In genomic region chr10:79441433-79441832, GRCh38 we compare ENCODE assay signal across 23 cellular contexts. TPM values are rescaled to one million over a fixed set of nuclear protein-coding genes. Genes with fewer than 3 reads are reported as not detected.
DNase-seq lines count a peak whose midpoint lies in the region; ATAC-seq and TF ChIP-seq lines count a peak whose summit lies in the region.
"Had no signal": no experiment of that assay in that cellular context is flagged by ENCODE, and none has a peak within 500 bp of the region (broad histone marks: within the 10 kb centered on the region; RNA-seq: fewer than 3 reads in every experiment).

No MANE protein-coding gene starts in this region.

- H4K20me1 ChIP-seq in SK-N-SH (ENCODE audit: insufficient read depth) = peaks cover 63% of the 10 kb centered on the region

- intact Hi-C loops in gastrocnemius medialis (cut with DNase I; ENCODE audit: low total_unique reads) = loop anchor here (2.0 to 10.0 kb wide), 3 partner anchors 17 to 1469 kb away; no protein-coding TSS in a partner anchor

- ATAC-seq in SK-N-SH treated with all-trans-retinoic acid at 6 μM for 48 hours = no peak
- ATAC-seq in gastrocnemius medialis = no peak
- ATAC-seq in activated naive CD4-positive, alpha-beta T cell treated with anti-CD3 and anti-CD28 coated beads, Interleukin-2, amount 50 U/mL, for 72 hours = no peak
- no peak for ATAC-seq in HG03521 (IDR thresholded peaks at IDR 0.05; ENCODE audit: unreplicated experiment)

- peaks cover 11% of the 10 kb centered on the region for H3F3A ChIP-seq in SK-N-SH (replicated peaks; ENCODE audit: insufficient read depth)

- in situ Hi-C loops in gastrocnemius medialis (cut with MboI; ENCODE audit: low sequenced_read_pairs in 4 of 4) = loop anchor here in 1 of 4 donors (25.0 kb wide), 1 partner anchor 354 kb away; no protein-coding TSS in a partner anchor

- TF ChIP-seq POLR2A in gastrocnemius medialis (IDR thresholded peaks at IDR 0.05) = no peak

- no peak overlapping the region for H3K27ac Mint-ChIP-seq in T-helper 2 cell treated with Interferon-gamma antibody and Interleukin-4, amounts not matched to agents 5 μg/mL and 100 μg/mL, for 36 hours
- H3K27ac Mint-ChIP-seq in activated naive CD4-positive, alpha-beta T cell treated with anti-CD3 and anti-CD28 coated beads, Interleukin-2, amount 50 U/mL, for 72 hours = no peak overlapping the region
- H3K27ac Mint-ChIP-seq: activated CD4-positive, alpha-beta T cell treated with anti-CD3 and anti-CD28 coated beads, Interleukin-2, amount 10 ng/mL, durations not matched to agents 24 days and 14 days; naive B cell had no signal

- H3K36me3 Mint-ChIP-seq in T-helper 2 cell treated with Interferon-gamma antibody and Interleukin-4, amounts not matched to agents 5 μg/mL and 100 μg/mL, for 36 hours (ENCODE audit: low read depth) = no peaks in the 10 kb centered on the region
- H3K36me3 Mint-ChIP-seq in activated naive CD4-positive, alpha-beta T cell treated with anti-CD3 and anti-CD28 coated beads, Interleukin-2, amount 50 U/mL, for 72 hours = no peaks in the 10 kb centered on the region
- H3K36me3 Mint-ChIP-seq: naive B cell had no signal

- H3K79me2 ChIP-seq in SK-N-SH (ENCODE audit: insufficient read depth) = peaks cover 77% of the 10 kb centered on the region

- peaks cover 5 to 48% of the 10 kb centered on the region in 2 experiments; a peak in 3 of 4 replicates for H3K4me1 ChIP-seq in SK-N-SH (ENCODE audit: control insufficient read depth in 1 of 2, insufficient read depth in 2 of 2, low read depth in 1 of 2, low read length in 1 of 2)
- peaks cover 79 to 82% of the 10 kb centered on the region in 2 donors for H3K4me1 ChIP-seq in gastrocnemius medialis

- H3K27ac ChIP-seq in SK-N-SH (ENCODE audit: low read depth in 2 of 2, low read length in 1 of 2) (peak overlapping the region in 1 of 2 experiments; percentile 59; a peak in 2 of 4 replicates), gastrocnemius medialis (peak overlapping the region; percentile 91 to 98 (median 94))
- H3K27ac ChIP-seq: 22Rv1 had no signal

- POLR2A ChIA-PET in SK-N-SH (lab: Yijun Ruan, JAX) = no interaction called here

- no peaks in the 10 kb centered on the region for H3K9me3 Mint-ChIP-seq in T-helper 2 cell treated with Interferon-gamma antibody and Interleukin-4, amounts not matched to agents 5 μg/mL and 100 μg/mL, for 36 hours
- no peaks in the 10 kb centered on the region for H3K9me3 Mint-ChIP-seq in activated naive CD4-positive, alpha-beta T cell treated with anti-CD3 and anti-CD28 coated beads, Interleukin-2, amount 50 U/mL, for 72 hours
- H3K9me3 Mint-ChIP-seq: activated CD4-positive, alpha-beta T cell treated with anti-CD3 and anti-CD28 coated beads, Interleukin-2, amount 10 ng/mL, durations not matched to agents 24 days and 14 days; naive B cell had no signal

- no peak overlapping the region for H3K4me3 ChIP-seq in SK-N-SH (ENCODE audit: low read depth in 2 of 2, low read length in 1 of 2)
- peak overlapping the region; percentile 46 for H3K4me3 ChIP-seq in fibroblast of the aortic adventitia (ENCODE audit: low read depth, low read length)
- H3K4me3 ChIP-seq in gastrocnemius medialis = peak overlapping the region in 1 of 4 donors; percentile 9
- H3K4me3 ChIP-seq: adrenal gland, lung, skin epidermis had no signal

- H3K4me2 ChIP-seq in SK-N-SH = peak overlapping the region; percentile 64; the same call in 1 of the 2 replicates

- DNase-seq in SK-N-SH (no peak), fibroblast of the aortic adventitia (ENCODE audit: low read depth) (no peak), gastrocnemius medialis (no peak), SIG-M5 treated with dmso at 0.1 percent for 504 hours (lab: John Stamatoyannopoulos, UW; ENCODE audit: unreplicated experiment) (no peak)
- DNase-seq in T-helper 2 cell treated with Interferon-gamma antibody and Interleukin-4, amounts not matched to agents 5 μg/mL and 100 μg/mL, for 36 hours (ENCODE audit: low spot score) = no peak
- no peak for DNase-seq in activated naive CD4-positive, alpha-beta T cell treated with anti-CD3 and anti-CD28 coated beads, Interleukin-2, amount 50 U/mL, for 72 hours (ENCODE audit: low spot score in 2 of 2)
- DNase-seq: activated CD4-positive, alpha-beta T cell treated with anti-CD3 and anti-CD28 coated beads, Interleukin-2, amount 10 ng/mL, durations not matched to agents 24 days and 14 days; activated CD8-positive, alpha-beta memory T cell treated with anti-CD3 and anti-CD28 coated beads, Interleukin-2, amount 50 U/mL, for 4 hours; activated effector memory CD4-positive, alpha-beta T cell treated with Interleukin-2 at 50 U/mL for 16 hours; BE2C; Caco-2; central memory CD4-positive, alpha-beta T cell; effector memory CD4-positive, alpha-beta T cell; naive B cell; NCI-H1105; NCI-H524 treated with DMSO at 0.1 percent for 48 hours; stimulated activated CD4-positive, alpha-beta T cell treated with anti-CD3 and anti-CD28 coated beads, Interleukin-4, amount 100 ng/mL, for 1 hour had no signal

- TF ChIP-seq EP300 in SK-N-SH (IDR thresholded peaks at IDR 0.05; ENCODE audit: borderline replicate concordance in 1 of 2, low read depth in 1 of 2, low read length in 1 of 2) = no peak

- TF ChIP-seq RAD21 in SK-N-SH (IDR thresholded peaks at IDR 0.05; ENCODE audit: low read length) = no peak

- H3K4me3 Mint-ChIP-seq in T-helper 2 cell treated with Interferon-gamma antibody and Interleukin-4, amounts not matched to agents 5 μg/mL and 100 μg/mL, for 36 hours = no peak overlapping the region
- H3K4me3 Mint-ChIP-seq: activated CD4-positive, alpha-beta T cell treated with anti-CD3 and anti-CD28 coated beads, Interleukin-2, amount 10 ng/mL, durations not matched to agents 24 days and 14 days had no signal

- H3K9me2 ChIP-seq in SK-N-SH = no peaks in the 10 kb centered on the region

- H3K9me3 ChIP-seq in SK-N-SH (no peaks in the 10 kb centered on the region), gastrocnemius medialis (no peaks in the 10 kb centered on the region)
- H3K9me3 ChIP-seq: adrenal gland, BE2C, Caco-2 had no signal

- TF ChIP-seq CTCF in SK-N-SH (IDR thresholded peaks at IDR 0.05) = no peak
- TF ChIP-seq CTCF in fibroblast of the aortic adventitia (IDR thresholded peaks at IDR 0.05; ENCODE audit: insufficient read depth, low read length) = no peak
- TF ChIP-seq CTCF in gastrocnemius medialis (IDR thresholded peaks at IDR 0.05 in 4 of 5, conservative IDR thresholded peaks at IDR 0.05 in 1 of 5) = no peak

- peaks cover 17% of the 10 kb centered on the region for H3K4me1 Mint-ChIP-seq in T-helper 2 cell treated with Interferon-gamma antibody and Interleukin-4, amounts not matched to agents 5 μg/mL and 100 μg/mL, for 36 hours (ENCODE audit: low read depth)

- no peaks in the 10 kb centered on the region for H3K36me3 ChIP-seq in SK-N-SH (replicated peaks in 1 of 2; ENCODE audit: control insufficient read depth in 1 of 2, insufficient read depth in 2 of 2, low read length in 1 of 2)
- no peaks in the 10 kb centered on the region for H3K36me3 ChIP-seq in gastrocnemius medialis
- H3K36me3 ChIP-seq: adrenal gland, BE2C had no signal

- H3K27me3 ChIP-seq in SK-N-SH (ENCODE audit: insufficient read depth) (no peaks in the 10 kb centered on the region), gastrocnemius medialis (no peaks in the 10 kb centered on the region)
- H3K27me3 ChIP-seq: adrenal gland, BE2C had no signal

- 17% methylated on average over 1 of the region's 1 CpG for WGBS in SK-N-SH (ENCODE audit: low lambda C conversion rate)

- peaks cover 24% of the 10 kb centered on the region for H3K27me3 Mint-ChIP-seq in T-helper 2 cell treated with Interferon-gamma antibody and Interleukin-4, amounts not matched to agents 5 μg/mL and 100 μg/mL, for 36 hours (ENCODE audit: low read depth)

- CTCF ChIA-PET in SK-N-SH (lab: Yijun Ruan, JAX) = interaction anchor here (1.2 to 2.9 kb wide), 4 partner anchors 26 to 67 kb away, joined by 5 to 10 read pairs (median 6); no protein-coding TSS in a partner anchor

- no peak overlapping the region for H2AFZ ChIP-seq in SK-N-SH (ENCODE audit: low read depth)

- H3K9ac ChIP-seq in SK-N-SH = no peak overlapping the region

TF ChIP-seq in SK-N-SH, 30 proteins besides CTCF, POLR2A, EP300 and RAD21 (continues in another document):
- TF ChIP-seq ELF1 (IDR thresholded peaks at IDR 0.05) = no peak
- TF ChIP-seq SIN3A (IDR thresholded peaks at IDR 0.05; ENCODE audit: borderline replicate concordance, low read depth, low read length) = no peak
- no peak for TF ChIP-seq FOSL2 (IDR thresholded peaks at IDR 0.05; ENCODE audit: borderline replicate concordance, low read depth)
- TF ChIP-seq, protein P1, sequence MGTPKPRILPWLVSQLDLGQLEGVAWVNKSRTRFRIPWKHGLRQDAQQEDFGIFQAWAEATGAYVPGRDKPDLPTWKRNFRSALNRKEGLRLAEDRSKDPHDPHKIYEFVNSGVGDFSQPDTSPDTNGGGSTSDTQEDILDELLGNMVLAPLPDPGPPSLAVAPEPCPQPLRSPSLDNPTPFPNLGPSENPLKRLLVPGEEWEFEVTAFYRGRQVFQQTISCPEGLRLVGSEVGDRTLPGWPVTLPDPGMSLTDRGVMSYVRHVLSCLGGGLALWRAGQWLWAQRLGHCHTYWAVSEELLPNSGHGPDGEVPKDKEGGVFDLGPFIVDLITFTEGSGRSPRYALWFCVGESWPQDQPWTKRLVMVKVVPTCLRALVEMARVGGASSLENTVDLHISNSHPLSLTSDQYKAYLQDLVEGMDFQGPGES (IDR thresholded peaks at IDR 0.05; ENCODE audit: low read depth, low read length) = no peak

TF ChIP-seq in SK-N-SH treated with all-trans-retinoic acid at 6 μM for 48 hours, 23 proteins besides CTCF, POLR2A, EP300 and RAD21 (continues in another document):
- TF ChIP-seq CSRNP3 (CRISPR knock-in tag; IDR thresholded peaks at IDR 0.05) (no peak), ZC3H10 (CRISPR knock-in tag; IDR thresholded peaks at IDR 0.05) (no peak), ESRRG (CRISPR knock-in tag; IDR thresholded peaks at IDR 0.05) (no peak), CSDC2 (CRISPR knock-in tag; IDR thresholded peaks at IDR 0.05) (no peak)

RNA-seq across cellular contexts. Expression of gene ZCCHC24, which starts 4.0 kb away (rescaled TPM):
- 15.8 and 16.2 TPM in 2 replicates for polyA plus RNA-seq in SK-N-SH (2012; rRNA removed)
- polyA plus RNA-seq in SK-N-SH (2012; cell fraction: cytosol; rRNA removed) = 10.3 and 13.2 TPM in 2 replicates
- polyA plus RNA-seq in SK-N-SH (2012; cell fraction: nucleus; rRNA removed) = 12.8 and 15.3 TPM in 2 replicates
- 38.8 and 56.0 TPM in 2 replicates for total RNA-seq in fibroblast of the aortic adventitia (ENCODE audit: low replicate concordance)
- 100 to 1,000 TPM in 1 of 4 donors, 10 to 100 TPM in 3; 59.6 to 122 (median 84.5) TPM for total RNA-seq in gastrocnemius medialis
- total RNA-seq in activated naive CD4-positive, alpha-beta T cell treated with anti-CD3 and anti-CD28 coated beads, Interleukin-2, amount 50 U/mL, for 72 hours = under 1 TPM; 0.43 to 0.74 TPM

Comparison
In these comparisons a context has a peak if more than half of its experiments do, and no peak if none do; other contexts are left out.
1. RNA of gene ZCCHC24, which starts 4.0 kb away (total RNA-seq): 59.6 to 122 TPM in gastrocnemius medialis and 38.8 to 56.0 TPM in fibroblast of the aortic adventitia; 0.43 to 0.74 TPM in activated naive CD4-positive, alpha-beta T cell treated with anti-CD3 and anti-CD28 coated beads, Interleukin-2, amount 50 U/mL, for 72 hours; every median in the first group is over 10 times any median in the second.